Comparison of ENCODE assay signal across 31 cellular contexts in the genomic region with DNA sequence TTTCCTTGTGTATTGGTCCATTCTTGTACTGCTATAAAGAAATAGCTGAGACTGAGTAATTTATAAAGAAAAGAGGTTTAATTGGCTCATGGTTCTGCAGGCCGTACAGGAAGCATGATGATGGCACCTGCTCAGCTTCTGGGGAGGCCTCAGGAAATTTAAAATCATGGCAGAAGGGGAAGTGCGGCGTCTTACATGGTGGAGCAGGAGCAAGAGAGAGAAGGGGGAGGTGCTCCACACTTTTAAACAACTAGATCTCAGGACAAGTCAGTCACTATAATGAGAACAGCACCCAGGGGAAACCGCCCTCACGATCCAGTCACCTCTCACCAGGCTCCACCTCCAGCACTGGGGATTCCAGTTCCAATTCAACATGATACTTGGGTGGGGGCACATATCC. TPM values are rescaled to one million over a fixed set of nuclear protein-coding genes. Genes with fewer than 3 reads are reported as not detected.
DNase-seq lines count a peak whose midpoint lies in the region; ATAC-seq and TF ChIP-seq lines count a peak whose summit lies in the region.
"Had no signal": no experiment of that assay in that cellular context is flagged by ENCODE, and none has a peak within 500 bp of the region (broad histone marks: within the 10 kb centered on the region; RNA-seq: fewer than 3 reads in every experiment).

No MANE protein-coding gene starts in this region.

- no peak for TF ChIP-seq POLR2A in NB4 (IDR thresholded peaks at IDR 0.05; ENCODE audit: extremely low read depth, insufficient read length)

- no peaks in the 10 kb centered on the region for H3K4me1 ChIP-seq in CD4-positive, alpha-beta memory T cell (ENCODE audit: insufficient read depth, low read length)
- H3K4me1 ChIP-seq: esophagus muscularis mucosa, lower lobe of right lung, neural progenitor cell, vagina had no signal

- no peaks in the 10 kb centered on the region for H3K27me3 ChIP-seq in CD4-positive, alpha-beta memory T cell (ENCODE audit: insufficient read depth, low read length)
- H3K27me3 ChIP-seq: esophagus muscularis mucosa, neural progenitor cell, vagina had no signal

- H3K4me3 ChIP-seq in NB4 (ENCODE audit: low read depth, low read length), result no peak overlapping the region
- H3K4me3 ChIP-seq in CD4-positive, alpha-beta memory T cell (ENCODE audit: low read length in 2 of 2), result no peak overlapping the region
- H3K4me3 ChIP-seq: esophagus muscularis mucosa, lower lobe of right lung, neural progenitor cell, PC-9, thoracic aorta, vagina had no signal

- CTCF ChIA-PET in activated CD8-positive, alpha-beta T cell treated with anti-CD3 and anti-CD28 coated beads, Interleukin-2, amount 10 ng/mL, durations not matched to agents 7 days and 5 days (lab: Charles Lee), result interaction anchor here (0.9 to 1.0 kb wide), 3 partner anchors 20 to 682 kb away, joined by 3 read pairs; no protein-coding TSS in a partner anchor
- CTCF ChIA-PET in CD4-positive, alpha-beta memory T cell (lab: Charles Lee; ENCODE audit: partially characterized antibody), result interaction anchor here (1.0 kb wide), 1 partner anchor 13 kb away, joined by 3 read pairs; no protein-coding TSS in a partner anchor

- peak overlapping the region; percentile 43 for H3K27ac Mint-ChIP-seq in activated CD8-positive, alpha-beta T cell treated with anti-CD3 and anti-CD28 coated beads, Interleukin-2, amount 10 ng/mL, durations not matched to agents 7 days and 5 days
- peak overlapping the region; percentile 46 for H3K27ac Mint-ChIP-seq in stimulated activated memory B cell treated with anti-CD40 and anti-IgM and Interleukin-4, amounts not matched to agents 10 μg/mL and 1 μg/mL and 100 μg/mL, for 72 hours
- no peak overlapping the region for H3K27ac Mint-ChIP-seq in CD4-positive, alpha-beta memory T cell
- H3K27ac Mint-ChIP-seq: activated CD4-positive, alpha-beta memory T cell treated with anti-CD3 and anti-CD28 coated beads for 36 hours; dendritic cell treated with granulocyte-macrophage colony-stimulating factor and Interleukin-4, amounts not matched to agents 40 ng/mL and 50 ng/mL, for 4 days; endodermal cell; HFFc6; neural progenitor cell; stimulated activated naive CD8-positive, alpha-beta T cell treated with anti-CD3 and anti-CD28 coated beads, Interleukin-15, Interleukin-2, amounts not matched to agents 100 ng/mL and 50 ng/mL, for 24 hours had no signal

- no peaks in the 10 kb centered on the region for H3K36me3 ChIP-seq in CD4-positive, alpha-beta memory T cell (ENCODE audit: insufficient read depth, low read length)
- H3K36me3 ChIP-seq: lower lobe of right lung, thoracic aorta had no signal

- no peaks in the 10 kb centered on the region for H3K9me3 ChIP-seq in CD4-positive, alpha-beta memory T cell (ENCODE audit: control insufficient read depth in 1 of 2, low read length in 2 of 2)
- H3K9me3 ChIP-seq: esophagus muscularis mucosa, lower lobe of right lung, thoracic aorta, vagina had no signal

- no peak overlapping the region for H3K27ac ChIP-seq in CD4-positive, alpha-beta memory T cell (ENCODE audit: low read depth, low read length)
- H3K27ac ChIP-seq: esophagus muscularis mucosa, lower lobe of right lung, neural progenitor cell, PC-9, thoracic aorta, vagina had no signal

- H3K9me3 Mint-ChIP-seq in activated CD8-positive, alpha-beta T cell treated with anti-CD3 and anti-CD28 coated beads, Interleukin-2, amount 10 ng/mL, durations not matched to agents 7 days and 5 days (ENCODE audit: insufficient read depth), result no peaks in the 10 kb centered on the region
- H3K9me3 Mint-ChIP-seq in stimulated activated memory B cell treated with anti-CD40 and anti-IgM and Interleukin-4, amounts not matched to agents 10 μg/mL and 1 μg/mL and 100 μg/mL, for 72 hours, result peaks cover 3% of the 10 kb centered on the region
- H3K9me3 Mint-ChIP-seq in CD4-positive, alpha-beta memory T cell, result no peaks in the 10 kb centered on the region
- H3K9me3 Mint-ChIP-seq: activated CD4-positive, alpha-beta memory T cell treated with anti-CD3 and anti-CD28 coated beads for 36 hours; central memory CD8-positive, alpha-beta T cell; dendritic cell treated with granulocyte-macrophage colony-stimulating factor and Interleukin-4, amounts not matched to agents 40 ng/mL and 50 ng/mL, for 4 days; HFFc6; neural progenitor cell had no signal

- intact Hi-C loops in CD4-positive, alpha-beta memory T cell (cut with micrococcal nuclease), result no loop called here

- peaks cover 47% of the 10 kb centered on the region for H3K36me3 Mint-ChIP-seq in activated CD8-positive, alpha-beta T cell treated with anti-CD3 and anti-CD28 coated beads, Interleukin-2, amount 10 ng/mL, durations not matched to agents 7 days and 5 days (ENCODE audit: low read depth)
- peaks cover 46% of the 10 kb centered on the region for H3K36me3 Mint-ChIP-seq in stimulated activated memory B cell treated with anti-CD40 and anti-IgM and Interleukin-4, amounts not matched to agents 10 μg/mL and 1 μg/mL and 100 μg/mL, for 72 hours
- peaks cover 35 to 40% of the 10 kb centered on the region in 2 donors for H3K36me3 Mint-ChIP-seq in CD4-positive, alpha-beta memory T cell

- TF ChIP-seq CTCF in NB4 (IDR thresholded peaks at IDR 0.05; ENCODE audit: low read depth, low read length), result no peak

- no peak for ATAC-seq in activated CD8-positive, alpha-beta T cell treated with anti-CD3 and anti-CD28 coated beads, Interleukin-2, amount 10 ng/mL, durations not matched to agents 7 days and 5 days
- no peak for ATAC-seq in stimulated activated memory B cell treated with anti-CD40 and anti-IgM and Interleukin-4, amounts not matched to agents 10 μg/mL and 1 μg/mL and 100 μg/mL, for 72 hours
- no peak for ATAC-seq in esophagus mucosa
- ATAC-seq: lower lobe of right lung, Right ventricle myocardium inferior had no signal

- no peak overlapping the region for H3K4me3 Mint-ChIP-seq in activated CD8-positive, alpha-beta T cell treated with anti-CD3 and anti-CD28 coated beads, Interleukin-2, amount 10 ng/mL, durations not matched to agents 7 days and 5 days
- H3K4me3 Mint-ChIP-seq in stimulated activated memory B cell treated with anti-CD40 and anti-IgM and Interleukin-4, amounts not matched to agents 10 μg/mL and 1 μg/mL and 100 μg/mL, for 72 hours, result no peak overlapping the region
- H3K4me3 Mint-ChIP-seq in CD4-positive, alpha-beta memory T cell, result no peak overlapping the region
- H3K4me3 Mint-ChIP-seq: activated CD4-positive, alpha-beta memory T cell treated with anti-CD3 and anti-CD28 coated beads for 36 hours; central memory CD8-positive, alpha-beta T cell; dendritic cell treated with granulocyte-macrophage colony-stimulating factor and Interleukin-4, amounts not matched to agents 40 ng/mL and 50 ng/mL, for 4 days; endodermal cell; HFFc6; neural progenitor cell; stimulated activated naive CD8-positive, alpha-beta T cell treated with anti-CD3 and anti-CD28 coated beads, Interleukin-15, Interleukin-2, amounts not matched to agents 100 ng/mL and 50 ng/mL, for 24 hours had no signal

- POLR2A ChIA-PET in activated CD8-positive, alpha-beta T cell treated with anti-CD3 and anti-CD28 coated beads, Interleukin-2, amount 10 ng/mL, durations not matched to agents 7 days and 5 days (lab: Charles Lee), result no interaction called here
- POLR2A ChIA-PET in CD4-positive, alpha-beta memory T cell (lab: Charles Lee; ENCODE audit: partially characterized antibody), result no interaction called here

- H3K27me3 Mint-ChIP-seq in activated CD8-positive, alpha-beta T cell treated with anti-CD3 and anti-CD28 coated beads, Interleukin-2, amount 10 ng/mL, durations not matched to agents 7 days and 5 days (ENCODE audit: low read depth), result no peaks in the 10 kb centered on the region
- H3K27me3 Mint-ChIP-seq in stimulated activated memory B cell treated with anti-CD40 and anti-IgM and Interleukin-4, amounts not matched to agents 10 μg/mL and 1 μg/mL and 100 μg/mL, for 72 hours, result no peaks in the 10 kb centered on the region
- no peaks in the 10 kb centered on the region for H3K27me3 Mint-ChIP-seq in CD4-positive, alpha-beta memory T cell
- H3K27me3 Mint-ChIP-seq: activated CD4-positive, alpha-beta memory T cell treated with anti-CD3 and anti-CD28 coated beads for 36 hours; central memory CD8-positive, alpha-beta T cell; dendritic cell treated with granulocyte-macrophage colony-stimulating factor and Interleukin-4, amounts not matched to agents 40 ng/mL and 50 ng/mL, for 4 days; stimulated activated naive CD8-positive, alpha-beta T cell treated with anti-CD3 and anti-CD28 coated beads, Interleukin-15, Interleukin-2, amounts not matched to agents 100 ng/mL and 50 ng/mL, for 24 hours had no signal

- peaks cover 25% of the 10 kb centered on the region for H3K4me1 Mint-ChIP-seq in activated CD8-positive, alpha-beta T cell treated with anti-CD3 and anti-CD28 coated beads, Interleukin-2, amount 10 ng/mL, durations not matched to agents 7 days and 5 days (ENCODE audit: low read depth)
- peaks cover 22% of the 10 kb centered on the region for H3K4me1 Mint-ChIP-seq in stimulated activated memory B cell treated with anti-CD40 and anti-IgM and Interleukin-4, amounts not matched to agents 10 μg/mL and 1 μg/mL and 100 μg/mL, for 72 hours
- peaks cover 8 to 15% (median 10%) of the 10 kb centered on the region in 4 donors for H3K4me1 Mint-ChIP-seq in CD4-positive, alpha-beta memory T cell
- H3K4me1 Mint-ChIP-seq: neural progenitor cell had no signal

- peak; percentile 19 for DNase-seq in SKM-1 treated with dmso at 0.1 percent for 144 hours (lab: John Stamatoyannopoulos, UW; ENCODE audit: unreplicated experiment)
- no peak for DNase-seq in SKM-1 (lab: John Stamatoyannopoulos, UW; ENCODE audit: unreplicated experiment)
- DNase-seq in NB4 (ENCODE audit: low read depth), result peak; percentile 90
- no peak for DNase-seq in activated CD8-positive, alpha-beta T cell treated with anti-CD3 and anti-CD28 coated beads, Interleukin-2, amount 10 ng/mL, durations not matched to agents 7 days and 5 days
- DNase-seq in CD4-positive, alpha-beta memory T cell, result no peak
- no peak for DNase-seq in mesenteric fat pad (ENCODE audit: low spot score)
- DNase-seq: activated CD4-positive, alpha-beta memory T cell treated with anti-CD3 and anti-CD28 coated beads for 36 hours; activated gamma-delta T cell; DMS53; endodermal cell; foreskin melanocyte; HFFc6; kidney glomerular epithelial cell; lower lobe of right lung; NCI-H1092; NCI-H1694 treated with DMSO at 0.1 percent for 48 hours; NCI-H510A; PC-9; stimulated activated CD4-positive, alpha-beta T cell treated with anti-CD3 and anti-CD28 coated beads, Interleukin-15, amount 100 ng/mL, for 24 hours; SW 1271; T1000 had no signal

RNA-seq across cellular contexts. Expression of a gene that starts 54.3 kb away (rescaled TPM):
- total RNA-seq in activated CD8-positive, alpha-beta T cell treated with anti-CD3 and anti-CD28 coated beads, Interleukin-2, amount 10 ng/mL, durations not matched to agents 7 days and 5 days, result 10 to 100 TPM; 52.5 to 59.3 TPM
- 10 to 100 TPM; 26.2 to 26.4 TPM for total RNA-seq in CD4-positive, alpha-beta memory T cell
- polyA plus RNA-seq in CD4-positive, alpha-beta memory T cell, result 10 to 100 TPM; 26.1 to 30.5 TPM
- total RNA-seq in mesenteric fat pad (8.3 TPM), esophagus mucosa (10.7 TPM)

Comparison
In these comparisons a context has a peak if more than half of its experiments do, and no peak if none do; other contexts are left out.
1. DNase-seq: peak in SKM-1 treated with dmso at 0.1 percent for 144 hours (single experiment) and NB4 (single experiment); none in SKM-1 (single experiment), activated CD8-positive, alpha-beta T cell treated with anti-CD3 and anti-CD28 coated beads, Interleukin-2, amount 10 ng/mL, durations not matched to agents 7 days and 5 days (single experiment), CD4-positive, alpha-beta memory T cell (0 of 5) and mesenteric fat pad (single experiment).
2. H3K27ac Mint-ChIP-seq: peak in activated CD8-positive, alpha-beta T cell treated with anti-CD3 and anti-CD28 coated beads, Interleukin-2, amount 10 ng/mL, durations not matched to agents 7 days and 5 days (single experiment) and stimulated activated memory B cell treated with anti-CD40 and anti-IgM and Interleukin-4, amounts not matched to agents 10 μg/mL and 1 μg/mL and 100 μg/mL, for 72 hours (single experiment); none in CD4-positive, alpha-beta memory T cell (0 of 7).